Comparison of ENCODE assay signal across 9 cellular contexts in the genomic region with DNA sequence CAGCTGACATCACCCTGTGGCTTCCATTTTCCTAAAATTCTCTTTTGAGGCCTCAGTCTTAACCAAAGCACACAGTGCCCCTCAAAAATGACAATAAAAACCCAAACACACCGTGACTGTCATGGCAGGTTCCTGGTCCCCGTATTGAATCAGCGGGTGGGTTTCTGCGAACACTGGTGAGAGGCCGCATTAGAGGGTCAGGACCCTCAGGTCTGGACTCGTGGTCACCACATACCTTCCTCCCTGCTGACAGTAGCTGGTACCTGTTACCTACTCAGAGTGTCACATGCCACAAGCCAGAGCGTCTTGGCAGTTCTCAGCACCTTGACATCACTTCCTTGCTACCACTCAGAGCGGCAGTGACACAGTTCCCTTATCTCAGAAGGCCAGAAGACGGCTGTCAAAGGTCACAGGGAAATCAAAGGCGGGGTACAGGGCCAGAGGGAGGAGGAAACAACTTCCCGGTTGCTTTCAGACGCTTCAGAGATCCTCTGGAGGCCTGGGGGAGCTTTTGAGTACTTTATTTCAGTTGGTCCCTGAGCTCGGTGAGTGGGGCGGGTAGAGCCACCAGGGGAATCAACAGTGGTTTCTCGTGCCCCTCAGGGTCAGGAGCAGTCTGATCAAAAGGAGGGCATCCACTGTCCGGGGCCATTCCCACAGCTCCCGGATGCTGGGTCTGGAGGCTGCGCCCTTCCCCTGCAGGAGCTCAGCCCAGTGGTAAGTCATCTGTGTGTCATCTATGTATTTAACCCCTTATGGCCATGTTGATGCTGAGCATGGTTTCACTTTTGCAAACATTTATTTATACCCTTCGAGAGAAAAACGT. TPM values are rescaled to one million over a fixed set of nuclear protein-coding genes. Genes with fewer than 3 reads are reported as not detected.
DNase-seq lines count a peak whose midpoint lies in the region; ATAC-seq and TF ChIP-seq lines count a peak whose summit lies in the region.
"Had no signal": no experiment of that assay in that cellular context is flagged by ENCODE, and none has a peak within 500 bp of the region (broad histone marks: within the 10 kb centered on the region; RNA-seq: fewer than 3 reads in every experiment).

A gene (minus strand): TSS at position 281 of the 826 bp plus-strand sequence.
A gene with protein sequence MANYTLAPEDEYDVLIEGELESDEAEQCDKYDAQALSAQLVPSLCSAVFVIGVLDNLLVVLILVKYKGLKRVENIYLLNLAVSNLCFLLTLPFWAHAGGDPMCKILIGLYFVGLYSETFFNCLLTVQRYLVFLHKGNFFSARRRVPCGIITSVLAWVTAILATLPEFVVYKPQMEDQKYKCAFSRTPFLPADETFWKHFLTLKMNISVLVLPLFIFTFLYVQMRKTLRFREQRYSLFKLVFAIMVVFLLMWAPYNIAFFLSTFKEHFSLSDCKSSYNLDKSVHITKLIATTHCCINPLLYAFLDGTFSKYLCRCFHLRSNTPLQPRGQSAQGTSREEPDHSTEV (plus strand): TSS at position 474 of the 826 bp plus-strand sequence. CDS start 821 bp downstream, outside the sequence.

- intact Hi-C loops in left colon (cut with DNase I, micrococcal nuclease), result no loop called here

- ATAC-seq in left colon (peak; percentile 82), HG02623 (IDR thresholded peaks at IDR 0.05; ENCODE audit: unreplicated experiment) (no peak)

- H3K27ac ChIP-seq in RWPE1 (no peak within 1 kb of the TSS), adipose tissue (ENCODE audit: low read depth, low read length) (peak within 1 kb of the TSS; percentile 49)
- H3K27ac ChIP-seq: KMS-11 had no signal

- in situ Hi-C loops in GM13976 (cut with MboI; ENCODE audit: low sequenced_read_pairs, unreplicated experiment), result no loop called here

- DNase-seq in GM13976 (ENCODE audit: low spot score), result peak; percentile 58
- peak; percentile 34 for DNase-seq in RWPE1 (ENCODE audit: low spot score)
- peak; percentile 79 to 93 for DNase-seq in left colon
- DNase-seq in stimulated activated CD4-positive, alpha-beta T cell treated with anti-CD3 and anti-CD28 coated beads, Interleukin-4, amount 100 ng/mL, for 1 hour, result peak; percentile 23
- DNase-seq in NCI-H510A (lab: John Stamatoyannopoulos, UW), result no peak
- no peak for DNase-seq in T1000 (lab: John Stamatoyannopoulos, UW)

- WGBS in adipose tissue, 3 donors, result 30 to 56% (median 33%) methylated on average over 20 of the region's 20 CpGs

- CTCF ChIA-PET in RWPE1 (lab: Yijun Ruan, JAX), result no interaction called here

- no peak for TF ChIP-seq CTCF in GM13976 (IDR thresholded peaks at IDR 0.05; ENCODE audit: borderline replicate concordance, control extremely low read depth, extremely low read depth, insufficient read depth, missing control alignments)
- TF ChIP-seq CTCF in RWPE1 (conservative IDR thresholded peaks at IDR 0.05; ENCODE audit: low read depth), result no peak

- POLR2A ChIA-PET in RWPE1 (lab: Yijun Ruan, JAX; ENCODE audit: low non-redundant PET), result no interaction called here

RNA-seq across cellular contexts. Expression of the second gene that starts in this region (rescaled TPM):
- 1 to 10 TPM in 2 of 3 donors, under 1 TPM in 1; 0.67 to 5.5 (median 2.0) TPM for polyA plus RNA-seq in adipose tissue
- total RNA-seq in left colon, result 10 to 100 TPM; 18.3 to 19.4 TPM

Comparison
In these comparisons a context has a peak if more than half of its experiments do, and no peak if none do; other contexts are left out.
1. DNase-seq: peak in GM13976 (single experiment), RWPE1 (single experiment), left colon (2 of 2) and stimulated activated CD4-positive, alpha-beta T cell treated with anti-CD3 and anti-CD28 coated beads, Interleukin-4, amount 100 ng/mL, for 1 hour (single experiment); none in NCI-H510A (single experiment) and T1000 (single experiment).